11 cellular contexts compared by ENCODE assay signal in the genomic region with DNA sequence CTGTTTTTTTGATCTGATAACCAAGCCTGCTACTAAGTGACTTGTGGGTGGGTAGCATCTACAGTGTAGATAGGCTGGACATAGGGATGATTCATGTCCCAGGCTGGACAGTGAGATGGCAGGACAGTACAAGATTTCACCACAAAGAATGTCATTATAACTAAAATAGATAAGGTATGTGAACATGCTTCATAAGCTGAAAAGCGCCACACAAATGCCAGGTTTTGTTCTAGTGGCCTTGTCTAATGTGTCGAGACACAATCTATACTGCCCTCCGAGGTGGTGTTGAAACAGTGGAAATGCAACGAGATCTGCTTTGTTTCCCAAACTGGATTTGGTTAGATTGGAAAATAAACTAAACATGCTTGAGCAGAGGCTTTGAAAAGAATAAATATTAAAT. TPM values are rescaled to one million over a fixed set of nuclear protein-coding genes. Genes with fewer than 3 reads are reported as not detected.
DNase-seq lines count a peak whose midpoint lies in the region; ATAC-seq and TF ChIP-seq lines count a peak whose summit lies in the region.
"Had no signal": no experiment of that assay in that cellular context is flagged by ENCODE, and none has a peak within 500 bp of the region (broad histone marks: within the 10 kb centered on the region; RNA-seq: fewer than 3 reads in every experiment).

No MANE protein-coding gene starts in this region.

- H3K4me1 ChIP-seq in stomach = peaks cover 52 to 88% (median 79%) of the 10 kb centered on the region in 4 donors

- H3K4me3 ChIP-seq in fibroblast of mammary gland (ENCODE audit: control insufficient read depth, low read depth, low read length) (no peak overlapping the region), stomach (no peak overlapping the region)

- no peaks in the 10 kb centered on the region for H3K9me3 Mint-ChIP-seq in activated T-helper 1 cell treated with anti-CD3 and anti-CD28 coated beads, Interleukin-12 subunit alpha, Interleukin-12 subunit beta, Interleukin-2, Interleukin-4 antibody, amounts not matched to agents 30 ng/mL and 10 ng/mL and 1 ng/mL, durations not matched to agents 14 hours and 24 hours and 36 hours

- H3K9me3 ChIP-seq in stomach = no peaks in the 10 kb centered on the region

- peaks cover 14% of the 10 kb centered on the region for H3K27me3 Mint-ChIP-seq in activated T-helper 1 cell treated with anti-CD3 and anti-CD28 coated beads, Interleukin-12 subunit alpha, Interleukin-12 subunit beta, Interleukin-2, Interleukin-4 antibody, amounts not matched to agents 30 ng/mL and 10 ng/mL and 1 ng/mL, durations not matched to agents 14 hours and 24 hours and 36 hours (ENCODE audit: insufficient read depth)

- H3K4me1 Mint-ChIP-seq in activated T-helper 1 cell treated with anti-CD3 and anti-CD28 coated beads, Interleukin-12 subunit alpha, Interleukin-12 subunit beta, Interleukin-2, Interleukin-4 antibody, amounts not matched to agents 30 ng/mL and 10 ng/mL and 1 ng/mL, durations not matched to agents 14 hours and 24 hours and 36 hours (ENCODE audit: low read depth) = peaks cover 16% of the 10 kb centered on the region

- H3K36me3 Mint-ChIP-seq in activated T-helper 1 cell treated with anti-CD3 and anti-CD28 coated beads, Interleukin-12 subunit alpha, Interleukin-12 subunit beta, Interleukin-2, Interleukin-4 antibody, amounts not matched to agents 30 ng/mL and 10 ng/mL and 1 ng/mL, durations not matched to agents 14 hours and 24 hours and 36 hours (ENCODE audit: low read depth) = peaks cover 8% of the 10 kb centered on the region

- intact Hi-C loops in stomach (cut with DNase I; ENCODE audit: low total_unique reads) = no loop called here
- intact Hi-C loops in activated T-helper 1 cell treated with anti-CD3 and anti-CD28 coated beads, Interleukin-12 subunit alpha, Interleukin-12 subunit beta, Interleukin-2, Interleukin-4 antibody, amounts not matched to agents 30 ng/mL and 10 ng/mL and 1 ng/mL, durations not matched to agents 14 hours and 24 hours and 36 hours (cut with micrococcal nuclease) = no loop called here

- no peaks in the 10 kb centered on the region for H3K27me3 ChIP-seq in stomach

- H3K4me3 Mint-ChIP-seq in activated T-helper 1 cell treated with anti-CD3 and anti-CD28 coated beads, Interleukin-12 subunit alpha, Interleukin-12 subunit beta, Interleukin-2, Interleukin-4 antibody, amounts not matched to agents 30 ng/mL and 10 ng/mL and 1 ng/mL, durations not matched to agents 14 hours and 24 hours and 36 hours = no peak overlapping the region

- H3K27ac ChIP-seq in stomach = peak overlapping the region in 3 of 5 donors; percentile 98 to 99 (median 98)
- H3K27ac ChIP-seq: KMS-11 had no signal

- peaks cover 5 to 21% (median 7%) of the 10 kb centered on the region in 4 donors for H3K36me3 ChIP-seq in stomach

- no peak overlapping the region for H3K27ac Mint-ChIP-seq in activated T-helper 1 cell treated with anti-CD3 and anti-CD28 coated beads, Interleukin-12 subunit alpha, Interleukin-12 subunit beta, Interleukin-2, Interleukin-4 antibody, amounts not matched to agents 30 ng/mL and 10 ng/mL and 1 ng/mL, durations not matched to agents 14 hours and 24 hours and 36 hours

- DNase-seq in DMS53 (lab: John Stamatoyannopoulos, UW) = peak; percentile 35
- DNase-seq in DMS53 treated with DMSO at 0.1 percent for 48 hours (lab: John Stamatoyannopoulos, UW; ENCODE audit: unreplicated experiment) = no peak
- peak; percentile 76 for DNase-seq in RPMI7951 (ENCODE audit: low read depth)
- peak; percentile 74 for DNase-seq in fibroblast of mammary gland (ENCODE audit: low read depth)
- DNase-seq in stomach = no peak
- DNase-seq in NCI-H1105 (lab: John Stamatoyannopoulos, UW) = no peak
- no peak for DNase-seq in activated T-helper 1 cell treated with anti-CD3 and anti-CD28 coated beads, Interleukin-12 subunit alpha, Interleukin-12 subunit beta, Interleukin-2, Interleukin-4 antibody, amounts not matched to agents 30 ng/mL and 10 ng/mL and 1 ng/mL, durations not matched to agents 14 hours and 24 hours and 36 hours (ENCODE audit: low spot score)
- DNase-seq: 8988T, substantia nigra had no signal

- TF ChIP-seq EP300 in stomach (IDR thresholded peaks at IDR 0.05) = no peak

- TF ChIP-seq CTCF in fibroblast of mammary gland (conservative IDR thresholded peaks at IDR 0.05; ENCODE audit: control insufficient read depth, insufficient read depth, low read depth, low read length) (peak; percentile 55), stomach (IDR thresholded peaks at IDR 0.05) (peak in 5 of 7 experiments; percentile 17 to 61 (median 26))

- TF ChIP-seq POLR2A in stomach (IDR thresholded peaks at IDR 0.05) = no peak

- no peak for ATAC-seq in HG03045 (IDR thresholded peaks at IDR 0.05; ENCODE audit: unreplicated experiment)

- WGBS in stomach, 5 donors = 25 to 41% (median 35%) methylated on average over 4 of the region's 4 CpGs

RNA-seq across cellular contexts. Expression of a gene that starts 4.4 kb away (rescaled TPM):
- total RNA-seq in RPMI7951 (2014; rRNA removed; shearing (Covaris generic)) = 145 and 210 TPM in 2 replicates
- 100 to 1,000 TPM; 163 to 275 (median 222) TPM for total RNA-seq in stomach
- 100 to 1,000 TPM; 415 to 676 (median 423) TPM for polyA plus RNA-seq in stomach
- 10.4 and 12.0 TPM in 2 replicates for total RNA-seq in activated T-helper 1 cell treated with anti-CD3 and anti-CD28 coated beads, Interleukin-12 subunit alpha, Interleukin-12 subunit beta, Interleukin-2, Interleukin-4 antibody, amounts not matched to agents 30 ng/mL and 10 ng/mL and 1 ng/mL, durations not matched to agents 14 hours and 24 hours and 36 hours

RNA-seq across cellular contexts. Expression of a gene that starts 58.0 kb away (rescaled TPM):
- total RNA-seq in RPMI7951 (2014; rRNA removed; shearing (Covaris generic)) = 109 and 144 TPM in 2 replicates
- total RNA-seq in stomach = 1 to 10 TPM in 4 of 5 donors, under 1 TPM in 1; 0.45 to 7.7 (median 3.5) TPM
- 1 to 10 TPM in 2 of 3 donors, under 1 TPM in 1; 0.61 to 2.0 (median 2.0) TPM for polyA plus RNA-seq in stomach
- total RNA-seq in activated T-helper 1 cell treated with anti-CD3 and anti-CD28 coated beads, Interleukin-12 subunit alpha, Interleukin-12 subunit beta, Interleukin-2, Interleukin-4 antibody, amounts not matched to agents 30 ng/mL and 10 ng/mL and 1 ng/mL, durations not matched to agents 14 hours and 24 hours and 36 hours = 22.4 and 26.4 TPM in 2 replicates

Comparison
In these comparisons a context has a peak if more than half of its experiments do, and no peak if none do; other contexts are left out.
1. DNase-seq: peak in DMS53 (single experiment), RPMI7951 (single experiment) and fibroblast of mammary gland (single experiment); none in DMS53 treated with DMSO at 0.1 percent for 48 hours (single experiment), stomach (single experiment), NCI-H1105 (single experiment) and activated T-helper 1 cell treated with anti-CD3 and anti-CD28 coated beads, Interleukin-12 subunit alpha, Interleukin-12 subunit beta, Interleukin-2, Interleukin-4 antibody, amounts not matched to agents 30 ng/mL and 10 ng/mL and 1 ng/mL, durations not matched to agents 14 hours and 24 hours and 36 hours (single experiment).
2. RNA of a gene that starts 4.4 kb away (total RNA-seq): 163 to 275 TPM in stomach and 145 to 210 TPM in RPMI7951; 10.4 to 12.0 TPM in activated T-helper 1 cell treated with anti-CD3 and anti-CD28 coated beads, Interleukin-12 subunit alpha, Interleukin-12 subunit beta, Interleukin-2, Interleukin-4 antibody, amounts not matched to agents 30 ng/mL and 10 ng/mL and 1 ng/mL, durations not matched to agents 14 hours and 24 hours and 36 hours; every median in the first group is over 10 times any median in the second.